Comparison of ENCODE assay signal across 8 cellular contexts in genomic region chr22:41799486-41800347, GRCh38. TPM values are rescaled to one million over a fixed set of nuclear protein-coding genes. Genes with fewer than 3 reads are reported as not detected.
DNase-seq lines count a peak whose midpoint lies in the region; ATAC-seq and TF ChIP-seq lines count a peak whose summit lies in the region.

No MANE protein-coding gene starts in this region.

- DNase-seq in G401 (ENCODE audit: low spot score) (peak; percentile 78), NCI-H146 (lab: John Stamatoyannopoulos, UW) (peak; percentile 31), body of pancreas (peak; percentile 30 to 43 (median 34)), skeletal muscle cell (ENCODE audit: low read depth) (no peak), NCI-H524 (lab: John Stamatoyannopoulos, UW) (no peak), NCI-H510A (lab: John Stamatoyannopoulos, UW) (no peak)

- no peaks in the 10 kb centered on the region for H3K36me3 ChIP-seq in body of pancreas (replicated peaks in 1 of 2; ENCODE audit: insufficient read depth in 1 of 2, low read depth in 2 of 2)
- H3K36me3 ChIP-seq in iPS-20b (ENCODE audit: insufficient read depth, low read depth, low read length) = no peaks in the 10 kb centered on the region

- 9 to 18% methylated on average over 19 to 38 of the region's 38 CpGs for WGBS in body of pancreas, 2 donors

- intact Hi-C loops in body of pancreas (cut with DNase I) = no loop called here

- H3K9ac ChIP-seq in iPS-20b (ENCODE audit: low read depth, low read length) = peak overlapping the region; percentile 92; the same call in 1 of the 2 replicates

- in situ Hi-C loops in G401 (cut with HindIII; ENCODE audit: low sequenced_read_pairs) = no loop called here

- H3K4me1 ChIP-seq in body of pancreas (peaks cover 30% of the 10 kb centered on the region), iPS-20b (ENCODE audit: insufficient read depth, low read length) (peaks cover 7% of the 10 kb centered on the region)

- H3K27ac ChIP-seq in body of pancreas (peak overlapping the region; percentile 75 to 92 (median 85)), iPS-20b (ENCODE audit: low read length) (peak overlapping the region; percentile 26)

- no peak for TF ChIP-seq POLR2A in body of pancreas (IDR thresholded peaks at IDR 0.05)

- H3K4me3 ChIP-seq in body of pancreas (peak overlapping the region; percentile 28 to 63), iPS-20b (ENCODE audit: low read length) (peak overlapping the region; percentile 81), skeletal muscle cell (ENCODE audit: low read depth, low read length) (peak overlapping the region; percentile 95)

- no peak for TF ChIP-seq CTCF in body of pancreas (IDR thresholded peaks at IDR 0.05)

- H3K27me3 ChIP-seq in body of pancreas (no peaks in the 10 kb centered on the region), iPS-20b (ENCODE audit: insufficient read depth, low read length) (no peaks in the 10 kb centered on the region)

- H3K9me3 ChIP-seq in body of pancreas (no peaks in the 10 kb centered on the region), iPS-20b (ENCODE audit: insufficient read depth, low read depth, low read length) (no peaks in the 10 kb centered on the region)

- peak; percentile 8 for ATAC-seq in GM21717 (IDR thresholded peaks at IDR 0.05; ENCODE audit: unreplicated experiment)
- peak; percentile 29 for ATAC-seq in body of pancreas

RNA-seq across cellular contexts. Expression of gene CCDC134, which starts 0.8 kb away (rescaled TPM):
- 10.0 and 10.8 TPM in 2 replicates for total RNA-seq in G401 (2014; rRNA removed; shearing (Covaris generic))
- total RNA-seq in body of pancreas = 10 to 100 TPM in 1 of 2 donors, 1 to 10 TPM in 1; 3.1 to 13.5 TPM

RNA-seq across cellular contexts. Expression of gene SREBF2, which starts 33.2 kb away (rescaled TPM):
- total RNA-seq in G401 (2014; rRNA removed; shearing (Covaris generic)) = 31.1 and 37.4 TPM in 2 replicates
- total RNA-seq in body of pancreas = 10 to 100 TPM; 40.2 to 68.6 TPM

Comparison
In these comparisons a context has a peak if more than half of its experiments do, and no peak if none do; other contexts are left out.
1. DNase-seq: peak in G401 (single experiment), NCI-H146 (single experiment) and body of pancreas (4 of 4); none in skeletal muscle cell (single experiment), NCI-H524 (0 of 2) and NCI-H510A (single experiment).
2. Peak in every context shown above with its lines, with median percentiles within 50 percentile points of each other: H3K4me3 ChIP-seq.